ENCODE assay signal across 13 cellular contexts in the genomic region with DNA sequence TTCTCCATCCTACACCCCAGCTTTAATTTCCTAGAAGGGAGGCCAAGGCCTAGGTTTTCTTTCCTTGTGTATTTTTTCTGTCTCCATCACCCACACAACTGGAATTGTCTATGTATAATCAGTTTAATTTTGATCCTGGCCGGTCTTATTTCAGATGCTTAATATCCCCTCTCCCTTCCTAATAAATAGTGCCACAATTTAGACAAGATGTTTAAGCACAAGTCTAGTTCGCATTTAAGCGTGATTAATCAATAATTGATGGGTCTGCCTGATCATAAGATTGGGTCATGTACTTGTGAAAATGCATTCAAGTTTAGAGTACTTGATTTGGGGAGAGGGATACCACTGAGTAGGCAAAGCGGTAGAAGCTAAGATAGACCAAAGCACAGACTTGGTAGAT. TPM values are rescaled to one million over a fixed set of nuclear protein-coding genes. Genes with fewer than 3 reads are reported as not detected.
A peak's percentile ranks its signal among the peaks of the same experiment; 100 is the strongest.
DNase-seq lines count a peak whose midpoint lies in the region; ATAC-seq, FAIRE-seq and TF ChIP-seq lines count a peak whose summit lies in the region.
"Had no signal": no experiment of that assay in that cellular context is flagged by ENCODE, and none has a peak within 500 bp of the region (broad histone marks: within the 10 kb centered on the region; RNA-seq: fewer than 3 reads in every experiment).

No MANE protein-coding gene starts in this region.

- no peaks in the 10 kb centered on the region for H3K27me3 ChIP-seq in skeletal muscle satellite cell (ENCODE audit: control insufficient read depth, insufficient read depth, low read length)

- peak overlapping the region; percentile 93 for H3K4me2 ChIP-seq in skeletal muscle satellite cell (ENCODE audit: low read length)

- DNase-seq in GM12891 (ENCODE audit: insufficient read length, low spot score) (no peak), OCI-M1 (lab: John Stamatoyannopoulos, UW) (peak; percentile 64), fibroblast of mammary gland (ENCODE audit: low read depth) (no peak), SHP77 (lab: John Stamatoyannopoulos, UW) (no peak)
- no peak for DNase-seq in activated effector memory CD4-positive, alpha-beta T cell treated with Interleukin-2 at 50 U/mL for 16 hours
- DNase-seq: activated T-cell treated with anti-CD3 and anti-CD28 coated beads for 4 hours; effector CD8-positive, alpha-beta T cell; hippocampal formation; NCI-H748 treated with DMSO at 0.1 percent for 48 hours had no signal

- no peaks in the 10 kb centered on the region for H3K36me3 ChIP-seq in skeletal muscle satellite cell (ENCODE audit: insufficient read depth, low read length)

- no peak for ATAC-seq in HG02610 (IDR thresholded peaks at IDR 0.05; ENCODE audit: unreplicated experiment)

- TF ChIP-seq POLR2A in GM12891 (IDR thresholded peaks at IDR 0.05; ENCODE audit: low read depth, low read length), result no peak

- no peak for TF ChIP-seq CTCF in fibroblast of mammary gland (conservative IDR thresholded peaks at IDR 0.05; ENCODE audit: control insufficient read depth, insufficient read depth, low read depth, low read length)

- peak; percentile 74 for FAIRE-seq in GM12891 (lab: Jason Lieb, UNC)
- FAIRE-seq: D721Med, HTR-8/SVneo had no signal

- no peak overlapping the region for H3K9ac ChIP-seq in skeletal muscle satellite cell (ENCODE audit: low read depth, low read length)

- H3K4me1 ChIP-seq in skeletal muscle satellite cell (ENCODE audit: control insufficient read depth, insufficient read depth, low read length), result peaks cover 27% of the 10 kb centered on the region

- H3K4me3 ChIP-seq in fibroblast of mammary gland (ENCODE audit: control insufficient read depth, low read depth, low read length) (peak overlapping the region; percentile 54), skeletal muscle satellite cell (ENCODE audit: low read length) (peak overlapping the region; percentile 18)

- no peaks in the 10 kb centered on the region for H3K9me3 ChIP-seq in skeletal muscle satellite cell (replicated peaks; ENCODE audit: low read length)

TF ChIP-seq in GM12891, 5 proteins besides CTCF, POLR2A, EP300 and RAD21:
- TF ChIP-seq POU2F2 (IDR thresholded peaks at IDR 0.05; ENCODE audit: low read depth, low read length), result no peak
- TF ChIP-seq SPI1 (IDR thresholded peaks at IDR 0.05; ENCODE audit: low read depth, low read length), result no peak
- no peak for TF ChIP-seq PAX5 (IDR thresholded peaks at IDR 0.05; ENCODE audit: insufficient read depth, low read length, severe bottlenecking)
- TF ChIP-seq TAF1 (IDR thresholded peaks at IDR 0.05; ENCODE audit: low read depth, low read length), result no peak
- TF ChIP-seq POLR2AphosphoS5 (IDR thresholded peaks at IDR 0.05; ENCODE audit: low read depth, low read length), result no peak

RNA-seq across cellular contexts. Expression of a gene that starts 2.4 kb away (rescaled TPM):
- 3.7 TPM for polyA plus RNA-seq in GM12891 (2012; ENCODE audit: low read depth, missing spikeins)
- total RNA-seq in skeletal muscle satellite cell (2012; rRNA removed), result 35.4 and 59.3 TPM in 2 replicates
